ENCODE assay signal across 23 cellular contexts in genomic region chr11:131534031-131534430, GRCh38.
A peak's percentile ranks its signal among the peaks of the same experiment; 100 is the strongest.
DNase-seq lines count a peak whose midpoint lies in the region; TF ChIP-seq lines count a peak whose summit lies in the region.
"Had no signal": no experiment of that assay in that cellular context is flagged by ENCODE, and none has a peak within 500 bp of the region (broad histone marks: within the 10 kb centered on the region; RNA-seq: fewer than 3 reads in every experiment).

No MANE protein-coding gene starts in this region.

- H3K4me1 Mint-ChIP-seq in brain, result peaks cover 92% of the 10 kb centered on the region

- peak overlapping the region; percentile 2 for H3K18ac ChIP-seq in neuronal stem cell (ENCODE audit: low read length)

- H3K4me3 ChIP-seq in neuronal stem cell (ENCODE audit: low read length in 2 of 2), result no peak overlapping the region
- no peak overlapping the region for H3K4me3 ChIP-seq in lower leg skin (ENCODE audit: low read depth, poor library complexity, severe bottlenecking)
- H3K4me3 ChIP-seq: BLaER1, GM12878 had no signal

- no peak overlapping the region for H3K27ac ChIP-seq in neuronal stem cell (replicated peaks; ENCODE audit: low read length)
- peak overlapping the region; percentile 91 for H3K27ac ChIP-seq in substantia nigra (ENCODE audit: low read depth, low read length, poor library complexity, severe bottlenecking)
- H3K27ac ChIP-seq: BLaER1 had no signal

- no peaks in the 10 kb centered on the region for H3K27me3 Mint-ChIP-seq in brain
- H3K27me3 Mint-ChIP-seq: CD4-positive, alpha-beta T cell had no signal

- no peak overlapping the region for H2AFZ ChIP-seq in neuronal stem cell (ENCODE audit: low read length)

- H3K79me1 ChIP-seq in neuronal stem cell (ENCODE audit: low read depth, low read length), result peaks cover 1% of the 10 kb centered on the region

- H2BK120ac ChIP-seq in neuronal stem cell (ENCODE audit: low read depth, low read length), result no peak overlapping the region

- no peak overlapping the region for H4K91ac ChIP-seq in neuronal stem cell (ENCODE audit: low read depth, low read length, poor library complexity)

- H3K36me3 ChIP-seq in neuronal stem cell (replicated peaks in 1 of 2; ENCODE audit: control insufficient read depth in 2 of 2, insufficient read depth in 2 of 2, low read length in 2 of 2), result no peaks in the 10 kb centered on the region
- H3K36me3 ChIP-seq: BLaER1 had no signal

- no peak overlapping the region for H2BK5ac ChIP-seq in neuronal stem cell (ENCODE audit: low read length)

- H3K9ac ChIP-seq in neuronal stem cell (ENCODE audit: low read depth, low read length, poor library complexity), result no peak overlapping the region
- H3K9ac ChIP-seq: BLaER1 had no signal

- no peak overlapping the region for H4K8ac ChIP-seq in neuronal stem cell (ENCODE audit: low read depth, low read length)

- H3K9me3 ChIP-seq in neuronal stem cell (replicated peaks in 1 of 2; ENCODE audit: control insufficient read depth in 2 of 2, insufficient read depth in 1 of 2, low read depth in 1 of 2, low read length in 2 of 2), result no peaks in the 10 kb centered on the region
- H3K9me3 ChIP-seq: BLaER1, Caco-2 had no signal

- H3K36me3 Mint-ChIP-seq in brain, result peaks cover under 1% of the 10 kb centered on the region

- no peak overlapping the region for H2BK12ac ChIP-seq in neuronal stem cell (ENCODE audit: low read length)

- H3K4ac ChIP-seq in neuronal stem cell (ENCODE audit: low read length), result no peak overlapping the region

- intact Hi-C loops in lower leg skin (cut with DNase I; ENCODE audit: low total_unique reads), result no loop called here

- no peak for TF ChIP-seq POLR2A in lower leg skin (IDR thresholded peaks at IDR 0.05)

- no peak overlapping the region for H2AK5ac ChIP-seq in neuronal stem cell (ENCODE audit: low read depth, low read length)

- TF ChIP-seq CTCF in brain (conservative IDR thresholded peaks at IDR 0.05), result no peak
- no peak for TF ChIP-seq CTCF in lower leg skin (IDR thresholded peaks at IDR 0.05)

- H2BK15ac ChIP-seq in neuronal stem cell (ENCODE audit: low read length), result no peak overlapping the region

- H3K27ac Mint-ChIP-seq in brain, result peak overlapping the region; percentile 31 to 94 (median 61)
- H3K27ac Mint-ChIP-seq: CD4-positive, alpha-beta T cell had no signal

- H3K4me3 Mint-ChIP-seq in brain, result no peak overlapping the region
- H3K4me3 Mint-ChIP-seq: CD4-positive, alpha-beta T cell had no signal

- DNase-seq in hypothalamus (lab: John Stamatoyannopoulos, UW) (peak in 30 of 51 donors; percentile 13 to 79 (median 48)), neuronal stem cell (ENCODE audit: low spot score) (no peak), substantia nigra (lab: John Stamatoyannopoulos, UW) (peak in 35 of 49 donors; percentile 14 to 71 (median 50)), lower leg skin (ENCODE audit: low spot score in 2 of 2) (no peak), NCI-H1092 (lab: John Stamatoyannopoulos, UW) (no peak), dermis blood vessel endothelial cell (no peak)
- no peak for DNase-seq in activated CD4-positive, alpha-beta T cell treated with anti-CD3 and anti-CD28 coated beads for 48 hours
- DNase-seq: Caco-2; CD4-positive, alpha-beta T cell; DMS 273 treated with DMSO at 0.1 percent for 48 hours; DMS79 treated with DMSO at 0.1 percent for 48 hours; H7; KG1; NCI-H1092 treated with DMSO at 0.1 percent for 48 hours; NCI-H1436 treated with DMSO at 0.1 percent for 48 hours; NCI-H1930; NCI-H2227 treated with DMSO at 0.1 percent for 48 hours; NCI-H510A; NCI-H748 treated with DMSO at 0.1 percent for 48 hours; SIG-M5 had no signal

- no peak overlapping the region for H3K14ac ChIP-seq in neuronal stem cell (ENCODE audit: low read length)

- H3K4me1 ChIP-seq in neuronal stem cell (ENCODE audit: control insufficient read depth in 2 of 2, insufficient read depth in 1 of 2, low read depth in 1 of 2, low read length in 2 of 2), result peaks cover 0 to 28% of the 10 kb centered on the region in 2 donors
- H3K4me1 ChIP-seq: Caco-2 had no signal

- peaks cover 0 to 3% (median under 1%) of the 10 kb centered on the region in 5 experiments for H3K9me3 Mint-ChIP-seq in brain
- H3K9me3 Mint-ChIP-seq: CD4-positive, alpha-beta T cell had no signal

- WGBS in neuronal stem cell (ENCODE audit: extremely low coverage in 2 of 2, insufficient read length in 2 of 2, insufficient replicate concordance in 1 of 2), 2 donors, result no CpG with 5 or more reads among the region's 6 CpGs
- 63 to 67% methylated on average over 6 of the region's 6 CpGs for WGBS in lower leg skin, 2 donors

- H3K23ac ChIP-seq in neuronal stem cell (ENCODE audit: low read depth, low read length, poor library complexity), result no peak overlapping the region

- no peak overlapping the region for H3K4me2 ChIP-seq in neuronal stem cell (ENCODE audit: insufficient read depth, low read length, poor library complexity, severe bottlenecking)
- H3K4me2 ChIP-seq: BLaER1 had no signal

- H3K27me3 ChIP-seq in neuronal stem cell (ENCODE audit: control insufficient read depth in 3 of 3, insufficient read depth in 3 of 3, low read depth in 1 of 3, low read length in 3 of 3), result no peaks in the 10 kb centered on the region
- H3K27me3 ChIP-seq: BLaER1 had no signal

Comparison
In these comparisons a context has a peak if more than half of its experiments do, and no peak if none do; other contexts are left out.
1. DNase-seq: peak in hypothalamus (30 of 51) and substantia nigra (35 of 49); none in neuronal stem cell (single experiment), activated CD4-positive, alpha-beta T cell treated with anti-CD3 and anti-CD28 coated beads for 48 hours (single experiment), lower leg skin (0 of 2), NCI-H1092 (single experiment) and dermis blood vessel endothelial cell (single experiment).